In the genomic region with DNA sequence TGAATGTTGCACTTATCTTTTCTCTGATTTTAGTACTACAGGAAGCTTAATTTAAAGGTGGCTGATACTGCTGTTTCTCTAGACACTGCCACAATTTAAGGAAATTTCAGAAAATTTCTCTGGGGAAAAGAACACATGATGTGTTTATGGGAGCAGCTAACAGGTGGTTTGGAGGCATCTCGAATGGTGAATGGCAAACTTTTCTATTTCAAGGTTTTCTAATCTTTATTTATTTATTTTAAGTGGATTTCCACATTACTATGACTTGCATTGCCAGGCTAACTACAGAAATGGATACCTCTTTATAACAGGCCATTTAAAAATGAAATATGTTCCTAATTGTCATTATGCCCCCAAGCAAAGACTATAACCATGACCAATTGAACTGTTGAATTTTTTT, we compare ENCODE assay signal across 34 cellular contexts. TPM values are rescaled to one million over a fixed set of nuclear protein-coding genes. Genes with fewer than 3 reads are reported as not detected.
"Had no signal": no experiment of that assay in that cellular context is flagged by ENCODE, and none has a peak within 500 bp of the region (broad histone marks: within the 10 kb centered on the region; RNA-seq: fewer than 3 reads in every experiment).

No MANE protein-coding gene starts in this region.

- H3K27me3 ChIP-seq: ovary, right lobe of liver, sigmoid colon, stomach, thyroid gland, tibial nerve, upper lobe of left lung, vagina had no signal

- H3K9ac ChIP-seq: parathyroid adenoma had no signal

- H3K4me3 ChIP-seq: ovary, psoas muscle, right lobe of liver, sigmoid colon, stomach, thoracic aorta, thyroid gland, tibial nerve, upper lobe of left lung, vagina had no signal

- H3K36me3 ChIP-seq: ovary, right lobe of liver, sigmoid colon, stomach, thoracic aorta, thyroid gland, tibial nerve, upper lobe of left lung, vagina had no signal

- H3K27ac Mint-ChIP-seq: naive thymus-derived CD8-positive, alpha-beta T cell; nephron progenitor cell; progenitor cell of endocrine pancreas; stimulated activated effector memory CD8-positive, alpha-beta T cell treated with anti-CD3 and anti-CD28 coated beads, Interleukin-12 subunit alpha, Interleukin-12 subunit beta, amount 100 ng/mL, for 72 hours; stimulated activated naive B cell treated with anti-CD40 and anti-IgM and Interleukin-4, amounts not matched to agents 10 μg/mL and 1 μg/mL and 100 μg/mL, for 72 hours; stimulated activated naive CD8-positive, alpha-beta T cell treated with anti-CD3 and anti-CD28 coated beads, Interleukin-15, Interleukin-2, amounts not matched to agents 100 ng/mL and 50 ng/mL, for 24 hours had no signal

- H3K79me2 ChIP-seq: parathyroid adenoma had no signal

- H3K27ac ChIP-seq: ovary, parathyroid adenoma, psoas muscle, right lobe of liver, sigmoid colon, stomach, thoracic aorta, thyroid gland, tibial nerve, upper lobe of left lung, vagina had no signal

- DNase-seq: naive thymus-derived CD8-positive, alpha-beta T cell; nephron progenitor cell; occipital lobe; ovary; posterior cingulate gyrus; psoas muscle; right cardiac atrium; right lobe of liver; sigmoid colon; small intestine; stimulated activated CD4-positive, alpha-beta T cell treated with anti-CD3 and anti-CD28 coated beads, Interleukin-15, amount 100 ng/mL, for 24 hours; stimulated activated CD4-positive, alpha-beta T cell treated with anti-CD3 and anti-CD28 coated beads, Interleukin-2, amount 100 ng/mL, for 24 hours; stimulated activated CD4-positive, alpha-beta T cell treated with anti-CD3 and anti-CD28 coated beads, Interleukin-2, amount 100 ng/mL, for 48 hours; stimulated activated CD4-positive, alpha-beta T cell treated with anti-CD3 and anti-CD28 coated beads, Interleukin-4, amount 100 ng/mL, for 24 hours; stimulated activated naive B cell treated with anti-CD40 and anti-IgM and Interleukin-4, amounts not matched to agents 10 μg/mL and 1 μg/mL and 100 μg/mL, for 72 hours; stimulated activated naive CD4-positive, alpha-beta T cell treated with Interleukin-2 at 50 U/mL for 16 hours; stomach; thyroid gland; trophoblast cell had no signal

- H3K4me1 ChIP-seq: parathyroid adenoma, psoas muscle, right lobe of liver, sigmoid colon, stomach, thyroid gland, tibial nerve, upper lobe of left lung, vagina had no signal

- FAIRE-seq: small intestine, urothelium cell line had no signal

- H3K9me3 ChIP-seq: ovary, psoas muscle, right lobe of liver, sigmoid colon, stomach, thoracic aorta, thyroid gland, tibial nerve, upper lobe of left lung, vagina had no signal

- H3K4me3 Mint-ChIP-seq: naive thymus-derived CD8-positive, alpha-beta T cell; natural killer cell treated with Interleukin-12 subunit alpha and Interleukin-12 subunit beta and Interleukin-15 and Interleukin-18, amount 100 ng/mL, for 72 hours; nephron progenitor cell; neural crest cell; stimulated activated effector memory CD8-positive, alpha-beta T cell treated with anti-CD3 and anti-CD28 coated beads, Interleukin-12 subunit alpha, Interleukin-12 subunit beta, amount 100 ng/mL, for 72 hours; stimulated activated naive B cell treated with anti-CD40 and anti-IgM and Interleukin-4, amounts not matched to agents 10 μg/mL and 1 μg/mL and 100 μg/mL, for 72 hours; stimulated activated naive CD8-positive, alpha-beta T cell treated with anti-CD3 and anti-CD28 coated beads, Interleukin-15, Interleukin-2, amounts not matched to agents 100 ng/mL and 50 ng/mL, for 24 hours had no signal

- H3K9me3 Mint-ChIP-seq: naive thymus-derived CD8-positive, alpha-beta T cell; natural killer cell treated with Interleukin-12 subunit alpha and Interleukin-12 subunit beta and Interleukin-15 and Interleukin-18, amount 100 ng/mL, for 72 hours; nephron progenitor cell; neural crest cell; stimulated activated effector memory CD8-positive, alpha-beta T cell treated with anti-CD3 and anti-CD28 coated beads, Interleukin-12 subunit alpha, Interleukin-12 subunit beta, amount 100 ng/mL, for 72 hours; stimulated activated naive B cell treated with anti-CD40 and anti-IgM and Interleukin-4, amounts not matched to agents 10 μg/mL and 1 μg/mL and 100 μg/mL, for 72 hours; stimulated activated naive CD8-positive, alpha-beta T cell treated with anti-CD3 and anti-CD28 coated beads, Interleukin-15, Interleukin-2, amounts not matched to agents 100 ng/mL and 50 ng/mL, for 24 hours had no signal

- H2AFZ ChIP-seq: parathyroid adenoma had no signal

- H3K36me3 Mint-ChIP-seq: naive thymus-derived CD8-positive, alpha-beta T cell; natural killer cell treated with Interleukin-12 subunit alpha and Interleukin-12 subunit beta and Interleukin-15 and Interleukin-18, amount 100 ng/mL, for 72 hours; stimulated activated effector memory CD8-positive, alpha-beta T cell treated with anti-CD3 and anti-CD28 coated beads, Interleukin-12 subunit alpha, Interleukin-12 subunit beta, amount 100 ng/mL, for 72 hours; stimulated activated naive B cell treated with anti-CD40 and anti-IgM and Interleukin-4, amounts not matched to agents 10 μg/mL and 1 μg/mL and 100 μg/mL, for 72 hours had no signal

- H3K4me1 Mint-ChIP-seq: stimulated activated naive B cell treated with anti-CD40 and anti-IgM and Interleukin-4, amounts not matched to agents 10 μg/mL and 1 μg/mL and 100 μg/mL, for 72 hours had no signal

RNA-seq across cellular contexts. Expression of a gene that starts 50.4 kb away (rescaled TPM):
- total RNA-seq: naive thymus-derived CD8-positive, alpha-beta T cell; natural killer cell treated with Interleukin-12 subunit alpha and Interleukin-12 subunit beta and Interleukin-15 and Interleukin-18, amount 100 ng/mL, for 72 hours; neural crest cell; occipital lobe; right lobe of liver; sigmoid colon; skeletal muscle tissue; subcutaneous adipose tissue; temporal lobe; thoracic aorta; thyroid gland; upper lobe of left lung; ureter had no signal
- polyA plus RNA-seq: naive thymus-derived CD8-positive, alpha-beta T cell had no signal
